2 cellular contexts compared by ENCODE assay signal in genomic region chr6:158209582-158210333, GRCh38.
A peak's percentile ranks its signal among the peaks of the same experiment; 100 is the strongest.
TF ChIP-seq lines count a peak whose summit lies in the region.

No MANE protein-coding gene starts in this region.

TF ChIP-seq in K562, 482 proteins besides CTCF, POLR2A, EP300 and RAD21:
- TF ChIP-seq ZBTB33 (CRISPR knock-in tag; IDR thresholded peaks at IDR 0.05): peak; percentile 77; the same call in 1 of the 2 replicates

TF ChIP-seq in HepG2, 621 proteins besides CTCF, POLR2A, EP300 and RAD21:
- 0 out of 2 replicates have a peak, but pooled peaks have one; percentile 65 for TF ChIP-seq NFYC (CRISPR knock-in tag; IDR thresholded peaks at IDR 0.05)
